ENCODE assay signal across 2 cellular contexts in genomic region chr10:34187201-34187600, GRCh38.
TF ChIP-seq lines count a peak whose summit lies in the region.

No MANE protein-coding gene starts in this region.

TF ChIP-seq in IMR-90, 13 proteins besides CTCF, POLR2A, EP300 and RAD21:
- no peak for TF ChIP-seq RFX5 (IDR thresholded peaks at IDR 0.05; ENCODE audit: low read depth, low read length)
- TF ChIP-seq CEBPB (IDR thresholded peaks at IDR 0.05; ENCODE audit: low read depth, low read length), result no peak
- no peak for TF ChIP-seq MAFK (IDR thresholded peaks at IDR 0.05; ENCODE audit: low read depth, low read length)
- no peak for TF ChIP-seq MAZ (IDR thresholded peaks at IDR 0.05; ENCODE audit: borderline replicate concordance, low read depth, low read length)
- no peak for TF ChIP-seq MXI1 (IDR thresholded peaks at IDR 0.05; ENCODE audit: borderline replicate concordance, low read depth, low read length)
- no peak for TF ChIP-seq CHD1 (IDR thresholded peaks at IDR 0.05; ENCODE audit: low read depth, low read length)

TF ChIP-seq in H1, 55 proteins besides CTCF, POLR2A, EP300 and RAD21:
- TF ChIP-seq BRCA1 (IDR thresholded peaks at IDR 0.05; ENCODE audit: low read depth, low read length) (no peak), GABPA (IDR thresholded peaks at IDR 0.05; ENCODE audit: borderline replicate concordance, insufficient read depth, low read length) (no peak), CHD1 (IDR thresholded peaks at IDR 0.05; ENCODE audit: low read depth, low read length) (no peak), KDM5A (IDR thresholded peaks at IDR 0.05; ENCODE audit: low read length) (no peak), CHD2 (IDR thresholded peaks at IDR 0.05; ENCODE audit: low read length) (no peak), SP4 (IDR thresholded peaks at IDR 0.05; ENCODE audit: low read length) (no peak), CREB1 (IDR thresholded peaks at IDR 0.05) (no peak), ATF3 (IDR thresholded peaks at IDR 0.05; ENCODE audit: insufficient read depth, low read depth, low read length) (no peak), NRF1 (IDR thresholded peaks at IDR 0.05; ENCODE audit: low read depth, low read length) (no peak), SIX5 (IDR thresholded peaks at IDR 0.05; ENCODE audit: low read depth, low read length) (no peak), CTBP2 (IDR thresholded peaks at IDR 0.05; ENCODE audit: borderline replicate concordance, insufficient read depth, insufficient read length, low read length) (no peak), CBX8 (IDR thresholded peaks at IDR 0.05; ENCODE audit: borderline replicate concordance, low read depth, low read length) (no peak), SIRT6 (IDR thresholded peaks at IDR 0.05; ENCODE audit: low read length) (no peak), SAP30 (IDR thresholded peaks at IDR 0.05; ENCODE audit: insufficient read depth, insufficient replicate concordance, low read length) (no peak), HDAC2 (IDR thresholded peaks at IDR 0.05; ENCODE audit: borderline replicate concordance in 1 of 2, low read depth in 2 of 2, low read length in 2 of 2) (no peak), BACH1 (IDR thresholded peaks at IDR 0.05; ENCODE audit: low read length) (no peak), POU5F1 (IDR thresholded peaks at IDR 0.05; ENCODE audit: low read depth, low read length) (no peak), GTF2F1 (IDR thresholded peaks at IDR 0.05; ENCODE audit: borderline replicate concordance, low read depth, low read length) (no peak)
TF ChIP-seq in H1: peak in this region for 0.
